22 cellular contexts compared by ENCODE assay signal in genomic region chr9:76528056-76528455, GRCh38.
A peak's percentile ranks its signal among the peaks of the same experiment; 100 is the strongest.
DNase-seq lines count a peak whose midpoint lies in the region; ATAC-seq, FAIRE-seq and TF ChIP-seq lines count a peak whose summit lies in the region.
"Had no signal": no experiment of that assay in that cellular context is flagged by ENCODE, and none has a peak within 500 bp of the region (broad histone marks: within the 10 kb centered on the region; RNA-seq: fewer than 3 reads in every experiment).

No MANE protein-coding gene starts in this region.

- FAIRE-seq in endometrium (lab: Jason Lieb, UNC), result peak; percentile 77
- FAIRE-seq: GM19239 had no signal

- H3K27me3 ChIP-seq in endodermal cell (ENCODE audit: control insufficient read depth, insufficient read depth, low read length, poor library complexity, severe bottlenecking), result no peaks in the 10 kb centered on the region

- H3K27me3 Mint-ChIP-seq in endodermal cell (ENCODE audit: insufficient read depth), result no peaks in the 10 kb centered on the region
- H3K27me3 Mint-ChIP-seq: B cell, T-cell had no signal

- no peak overlapping the region for H3K27ac Mint-ChIP-seq in endodermal cell
- H3K27ac Mint-ChIP-seq: B cell; CD4-positive, CD25-positive, alpha-beta regulatory T cell; T-cell had no signal

- H3K4me1 Mint-ChIP-seq in endodermal cell, result peaks cover 8% of the 10 kb centered on the region

- H3K9me3 ChIP-seq in endodermal cell (ENCODE audit: control insufficient read depth, low read length), result peaks cover 6% of the 10 kb centered on the region

- H3K27ac ChIP-seq in endodermal cell (ENCODE audit: low read depth, low read length), result no peak overlapping the region
- H3K27ac ChIP-seq: HL-60 had no signal

- DNase-seq in EH (ENCODE audit: low read depth) (peak; percentile 67), HS-5 (ENCODE audit: low read depth) (peak; percentile 22), foreskin fibroblast (peak; percentile 77 to 90), T-helper 2 cell (no peak), endodermal cell (no peak)
- DNase-seq: CD4-positive, CD25-positive, alpha-beta regulatory T cell; DMS79 treated with DMSO at 0.1 percent for 48 hours; H7; KBM-7; NCI-H1105; NCI-H146; NCI-H226; NCI-H774; NK-92 treated with Interleukin-12 subunit alpha and Interleukin-12 subunit beta, amount 100 ng/mL, for 24 hours; SIG-M5; T-cell had no signal

- 91 to 95% methylated on average over 5 to 7 of the region's 7 CpGs for WGBS in endodermal cell (ENCODE audit: insufficient coverage in 1 of 2, insufficient read length in 1 of 2), 2 experiments

- H3K36me3 ChIP-seq in endodermal cell (ENCODE audit: control insufficient read depth, insufficient read depth, low read length), result no peaks in the 10 kb centered on the region

- H3K9ac ChIP-seq in endodermal cell (ENCODE audit: extremely low read depth, low read length, poor library complexity, severe bottlenecking), result no peak overlapping the region

- peak overlapping the region in 1 of 2 donors; percentile 33 for H3K4me3 ChIP-seq in foreskin fibroblast (ENCODE audit: low read depth in 1 of 2, low read length in 2 of 2)
- no peak overlapping the region for H3K4me3 ChIP-seq in endodermal cell (ENCODE audit: low read length)

- no peaks in the 10 kb centered on the region for H3K36me3 Mint-ChIP-seq in endodermal cell (ENCODE audit: low read depth)
- H3K36me3 Mint-ChIP-seq: CD4-positive, CD25-positive, alpha-beta regulatory T cell; T-cell had no signal

- H3K9me3 Mint-ChIP-seq in endodermal cell, result peaks cover 11% of the 10 kb centered on the region
- H3K9me3 Mint-ChIP-seq: CD4-positive, CD25-positive, alpha-beta regulatory T cell; T-cell had no signal

- no peak for TF ChIP-seq CTCF in foreskin fibroblast (IDR thresholded peaks at IDR 0.05; ENCODE audit: low read depth, low read length)
- TF ChIP-seq CTCF in endodermal cell (conservative IDR thresholded peaks at IDR 0.05), result no peak

- ATAC-seq in GM21717 (IDR thresholded peaks at IDR 0.05; ENCODE audit: unreplicated experiment), result no peak
- no peak for ATAC-seq in GM18511 (IDR thresholded peaks at IDR 0.05; ENCODE audit: unreplicated experiment)
- ATAC-seq: T-cell had no signal

- peaks cover 4% of the 10 kb centered on the region for H3K4me1 ChIP-seq in endodermal cell (ENCODE audit: control insufficient read depth, insufficient read depth, low read length)

- H3K4me3 Mint-ChIP-seq in endodermal cell, result no peak overlapping the region
- H3K4me3 Mint-ChIP-seq: B cell; CD4-positive, CD25-positive, alpha-beta regulatory T cell; T-cell had no signal

Comparison
In these comparisons a context has a peak if more than half of its experiments do, and no peak if none do; other contexts are left out.
1. DNase-seq: peak in EH (single experiment), HS-5 (single experiment) and foreskin fibroblast (2 of 2); none in T-helper 2 cell (0 of 5) and endodermal cell (single experiment).